Comparison of ENCODE assay signal across 22 cellular contexts in genomic region chr5:4440536-4440935, GRCh38.
A peak's percentile ranks its signal among the peaks of the same experiment; 100 is the strongest.
DNase-seq lines count a peak whose midpoint lies in the region; ATAC-seq, FAIRE-seq and TF ChIP-seq lines count a peak whose summit lies in the region.
"Had no signal": no experiment of that assay in that cellular context is flagged by ENCODE, and none has a peak within 500 bp of the region (broad histone marks: within the 10 kb centered on the region; RNA-seq: fewer than 3 reads in every experiment).

No MANE protein-coding gene starts in this region.

- no peak overlapping the region for H2AK9ac ChIP-seq in IMR-90 (replicated peaks; ENCODE audit: low read depth, low read length, poor library complexity)

- H2AK5ac ChIP-seq in IMR-90 (ENCODE audit: low read depth, low read length): no peak overlapping the region

- H4K5ac ChIP-seq in IMR-90 (ENCODE audit: low read depth, low read length): no peak overlapping the region

- no peak for FAIRE-seq in A549 (lab: Jason Lieb, UNC)
- FAIRE-seq: A204.1, D721Med, G401.6, GM12891, GM19239 had no signal

- no peak overlapping the region for H3K4ac ChIP-seq in IMR-90 (ENCODE audit: low read depth, low read length)

- no peak overlapping the region for H2BK120ac ChIP-seq in IMR-90 (ENCODE audit: low read depth, low read length)

- no peak overlapping the region for H2BK20ac ChIP-seq in IMR-90 (ENCODE audit: low read depth, low read length)

- H3K14ac ChIP-seq in IMR-90 (replicated peaks; ENCODE audit: low read depth, low read length): no peak overlapping the region

- DNase-seq in A549 (ENCODE audit: low read depth in 1 of 2, low spot score in 1 of 2) (no peak), IMR-90 (no peak), mesothelial cell of epicardium (ENCODE audit: low spot score in 2 of 2, unreplicated experiment in 2 of 2) (no peak)
- no peak for DNase-seq in activated naive CD4-positive, alpha-beta T cell treated with Interleukin-2 at 50 U/mL for 16 hours
- DNase-seq: 8988T; AML-193; Caco-2; Calu3; CD4-positive, alpha-beta T cell; CD8-positive, alpha-beta T cell; DMS79 treated with DMSO at 0.1 percent for 48 hours; GF-D8 had no signal

- no peaks in the 10 kb centered on the region for H3K79me1 ChIP-seq in IMR-90 (ENCODE audit: low read depth in 1 of 2, low read length in 2 of 2)

- H3K27me3 Mint-ChIP-seq in mesothelial cell of epicardium (ENCODE audit: low read depth): peaks cover 4% of the 10 kb centered on the region
- H3K27me3 Mint-ChIP-seq: B cell; CD4-positive, alpha-beta T cell had no signal

- H3K23ac ChIP-seq in IMR-90 (ENCODE audit: low read depth, low read length): no peak overlapping the region

- H3K9me3 ChIP-seq in A549: peaks cover 3% of the 10 kb centered on the region; the same call in 1 of the 3 replicates
- H3K9me3 ChIP-seq in IMR-90 (ENCODE audit: control insufficient read depth, insufficient read depth, low read length): peaks cover 10% of the 10 kb centered on the region
- H3K9me3 ChIP-seq: Caco-2 had no signal

- dilution Hi-C loops in IMR-90 (cut with HindIII; ENCODE audit: low sequenced_read_pairs, unreplicated experiment): no loop called here

- TF ChIP-seq CTCF in A549 (IDR thresholded peaks at IDR 0.05) (no peak), IMR-90 (conservative IDR thresholded peaks at IDR 0.05; ENCODE audit: low read depth, low read length) (no peak), mesothelial cell of epicardium (IDR thresholded peaks at IDR 0.05; ENCODE audit: unreplicated experiment) (no peak)

- H2BK5ac ChIP-seq in IMR-90 (ENCODE audit: low read depth, low read length, poor library complexity, severe bottlenecking): no peak overlapping the region

- peak overlapping the region; percentile 27 for H3K27ac Mint-ChIP-seq in mesothelial cell of epicardium
- H3K27ac Mint-ChIP-seq: B cell; CD4-positive, alpha-beta T cell; CD8-positive, alpha-beta T cell had no signal

- H3K4me2 ChIP-seq in A549: no peak overlapping the region
- H3K4me2 ChIP-seq in IMR-90 (ENCODE audit: low read depth, low read length): no peak overlapping the region

- BruUV-seq in IMR-90 (replicated peaks; lab: Mats Ljungman, UMichigan): no TSS peak

- TF ChIP-seq POLR2A in A549 (IDR thresholded peaks at IDR 0.05; ENCODE audit: low read length) (no peak), IMR-90 (IDR thresholded peaks at IDR 0.05; ENCODE audit: low read depth, low read length) (no peak)

- H3K36me3 Mint-ChIP-seq in mesothelial cell of epicardium: no peaks in the 10 kb centered on the region
- H3K36me3 Mint-ChIP-seq: CD8-positive, alpha-beta T cell had no signal

- H3K4me3 ChIP-seq in A549 (no peak overlapping the region), IMR-90 (ENCODE audit: insufficient read depth, low read depth, low read length) (no peak overlapping the region)
- H3K4me3 ChIP-seq: BLaER1 treated with 17β-estradiol and CSF1 and Interleukin-3, amounts not matched to agents 10 nM and 100 nM had no signal

- H3K4me1 ChIP-seq in A549 (no peaks in the 10 kb centered on the region), IMR-90 (ENCODE audit: control insufficient read depth, insufficient read depth, low read length) (no peaks in the 10 kb centered on the region)
- H3K4me1 ChIP-seq: Caco-2 had no signal

- no peak overlapping the region for H3K18ac ChIP-seq in IMR-90 (ENCODE audit: low read depth, low read length)

- H3K36me3 ChIP-seq in IMR-90 (ENCODE audit: control insufficient read depth, insufficient read depth, low read length): no peaks in the 10 kb centered on the region
- H3K36me3 ChIP-seq: BLaER1 treated with 17β-estradiol and CSF1 and Interleukin-3, amounts not matched to agents 10 nM and 100 nM had no signal

- intact Hi-C loops in IMR-90 (cut with micrococcal nuclease): no loop called here

- no peak for ATAC-seq in A549
- ATAC-seq in IMR-90 (ENCODE audit: low read depth): no peak
- no peak for ATAC-seq in HG03097 (IDR thresholded peaks at IDR 0.05; ENCODE audit: low FRiP score, unreplicated experiment)
- ATAC-seq in HG02884 (IDR thresholded peaks at IDR 0.05; ENCODE audit: unreplicated experiment): no peak
- ATAC-seq: CD8-positive, alpha-beta T cell had no signal

- H3K4me3 Mint-ChIP-seq in mesothelial cell of epicardium: no peak overlapping the region
- H3K4me3 Mint-ChIP-seq: B cell; CD4-positive, alpha-beta T cell; CD8-positive, alpha-beta T cell had no signal

- TF ChIP-seq RAD21 in A549 (conservative IDR thresholded peaks at IDR 0.05 in 1 of 2, IDR thresholded peaks at IDR 0.05 in 1 of 2): no peak
- TF ChIP-seq RAD21 in IMR-90 (IDR thresholded peaks at IDR 0.05; ENCODE audit: low read length): no peak

- H3K56ac ChIP-seq in IMR-90 (ENCODE audit: extremely low read depth, insufficient read depth, low read length): no peak overlapping the region

- H4K8ac ChIP-seq in IMR-90 (ENCODE audit: low read depth in 2 of 2, low read length in 2 of 2): no peak overlapping the region

- no peak overlapping the region for H4K91ac ChIP-seq in IMR-90 (ENCODE audit: insufficient read depth, low read depth, low read length)

- H2AFZ ChIP-seq in IMR-90 (replicated peaks; ENCODE audit: low read length, poor library complexity): no peak overlapping the region

- no peaks in the 10 kb centered on the region for H4K20me1 ChIP-seq in IMR-90 (ENCODE audit: insufficient read depth, low read length)
- H4K20me1 ChIP-seq: BLaER1 treated with 17β-estradiol and CSF1 and Interleukin-3, amounts not matched to agents 10 nM and 100 nM had no signal

- no peak for TF ChIP-seq EP300 in A549 (IDR thresholded peaks at IDR 0.05)

- WGBS in A549 (ENCODE audit: missing lambda C conversion rate): 0% methylated on average over 2 of the region's 2 CpGs
- no CpG with 5 or more reads among the region's 2 CpGs for WGBS in IMR-90 (ENCODE audit: extremely low coverage in 2 of 2, insufficient read length in 1 of 2), 2 experiments

- no peak overlapping the region for H3K9ac ChIP-seq in IMR-90 (ENCODE audit: low read depth, low read length)
- H3K9ac ChIP-seq: BLaER1 treated with 17β-estradiol and CSF1 and Interleukin-3, amounts not matched to agents 10 nM and 100 nM had no signal

- H3K27ac ChIP-seq in A549 (no peak overlapping the region), IMR-90 (ENCODE audit: insufficient read depth, low read length) (no peak overlapping the region)
- H3K27ac ChIP-seq: BLaER1 treated with 17β-estradiol and CSF1 and Interleukin-3, amounts not matched to agents 10 nM and 100 nM; C4-2B had no signal

- POLR2A ChIA-PET in A549 (lab: Yijun Ruan, JAX) (no interaction called here), IMR-90 (lab: Charles Lee; ENCODE audit: unreplicated experiment) (no interaction called here)

- in situ Hi-C loops in IMR-90 (cut with MboI; ENCODE audit: low sequenced_read_pairs): no loop called here

- CTCF ChIA-PET in A549 (lab: Yijun Ruan, JAX): interaction anchor here (1.5 kb wide), 1 partner anchor 29 kb away, joined by 4 read pairs; no protein-coding TSS in a partner anchor
- CTCF ChIA-PET in IMR-90 (lab: Yijun Ruan, JAX): no interaction called here

- no peaks in the 10 kb centered on the region for H3K27me3 ChIP-seq in IMR-90 (ENCODE audit: control insufficient read depth, insufficient read depth, low read length)
- H3K27me3 ChIP-seq: BLaER1 treated with 17β-estradiol and CSF1 and Interleukin-3, amounts not matched to agents 10 nM and 100 nM had no signal

- H3K9me1 ChIP-seq in IMR-90 (ENCODE audit: insufficient read depth, low read length): no peaks in the 10 kb centered on the region

- H3K9me3 Mint-ChIP-seq in mesothelial cell of epicardium: peaks cover 22% of the 10 kb centered on the region

- H2BK15ac ChIP-seq in IMR-90 (ENCODE audit: low read depth, low read length): no peak overlapping the region

- H3K4me1 Mint-ChIP-seq in mesothelial cell of epicardium: peaks cover 12% of the 10 kb centered on the region
- H3K4me1 Mint-ChIP-seq: B cell had no signal

TF ChIP-seq in A549, 52 proteins besides CTCF, POLR2A, EP300 and RAD21:
- TF ChIP-seq MAX (IDR thresholded peaks at IDR 0.05): no peak
- peak; percentile 75 for TF ChIP-seq MAFK (IDR thresholded peaks at IDR 0.05; ENCODE audit: partially characterized antibody)
- TF ChIP-seq ELK1 (IDR thresholded peaks at IDR 0.05; ENCODE audit: low read depth, low read length): no peak

TF ChIP-seq in IMR-90, 13 proteins besides CTCF, POLR2A, EP300 and RAD21:
- TF ChIP-seq BHLHE40 (IDR thresholded peaks at IDR 0.05; ENCODE audit: low read depth, low read length) (no peak), MAFK (IDR thresholded peaks at IDR 0.05; ENCODE audit: low read depth, low read length) (peak; percentile 63; the same call in 1 of the 2 replicates)
